In the genomic region with DNA sequence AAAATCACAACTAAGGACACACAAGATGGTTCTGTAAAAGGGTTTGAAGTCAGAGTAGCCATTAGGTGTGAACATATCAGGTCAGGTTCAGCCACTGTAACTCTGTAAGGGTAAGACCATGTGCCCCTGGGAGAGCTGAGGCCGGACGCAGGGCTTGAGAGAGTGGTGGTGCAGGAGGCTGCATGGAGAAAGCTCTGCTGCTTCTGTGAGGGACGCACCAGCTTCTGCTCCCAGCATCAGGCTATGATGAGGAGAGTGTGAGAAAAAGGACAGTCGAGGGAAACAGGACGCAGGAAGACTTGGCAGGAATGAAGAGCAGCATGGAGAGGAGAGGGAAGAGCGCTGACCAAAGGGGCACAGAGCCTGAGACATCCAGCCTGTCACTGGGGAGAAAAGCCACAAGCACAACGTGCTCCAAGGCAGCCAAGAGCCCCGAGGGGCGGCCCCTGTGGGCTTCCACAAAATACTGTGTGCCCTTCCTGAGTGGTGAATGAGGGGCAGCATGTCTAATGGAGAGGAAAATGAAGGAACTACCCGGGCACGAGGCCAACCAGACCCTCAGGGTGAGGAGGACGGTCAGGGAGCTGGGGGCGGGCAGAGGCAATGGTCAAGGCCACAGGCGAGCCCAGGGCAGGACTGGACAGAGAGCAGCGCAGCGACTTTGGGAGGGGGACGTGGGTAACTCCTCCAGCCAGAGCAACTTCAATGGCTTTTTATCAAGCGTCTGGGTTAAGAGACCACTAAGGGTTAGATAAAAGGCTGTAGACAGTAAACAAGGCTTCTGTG, we compare ENCODE assay signal across 1 cellular context.
TF ChIP-seq lines count a peak whose summit lies in the region.

No MANE protein-coding gene starts in this region.

TF ChIP-seq in GM23338, 12 proteins besides CTCF, POLR2A, EP300 and RAD21 (continued from another document):
- TF ChIP-seq, protein P1, sequence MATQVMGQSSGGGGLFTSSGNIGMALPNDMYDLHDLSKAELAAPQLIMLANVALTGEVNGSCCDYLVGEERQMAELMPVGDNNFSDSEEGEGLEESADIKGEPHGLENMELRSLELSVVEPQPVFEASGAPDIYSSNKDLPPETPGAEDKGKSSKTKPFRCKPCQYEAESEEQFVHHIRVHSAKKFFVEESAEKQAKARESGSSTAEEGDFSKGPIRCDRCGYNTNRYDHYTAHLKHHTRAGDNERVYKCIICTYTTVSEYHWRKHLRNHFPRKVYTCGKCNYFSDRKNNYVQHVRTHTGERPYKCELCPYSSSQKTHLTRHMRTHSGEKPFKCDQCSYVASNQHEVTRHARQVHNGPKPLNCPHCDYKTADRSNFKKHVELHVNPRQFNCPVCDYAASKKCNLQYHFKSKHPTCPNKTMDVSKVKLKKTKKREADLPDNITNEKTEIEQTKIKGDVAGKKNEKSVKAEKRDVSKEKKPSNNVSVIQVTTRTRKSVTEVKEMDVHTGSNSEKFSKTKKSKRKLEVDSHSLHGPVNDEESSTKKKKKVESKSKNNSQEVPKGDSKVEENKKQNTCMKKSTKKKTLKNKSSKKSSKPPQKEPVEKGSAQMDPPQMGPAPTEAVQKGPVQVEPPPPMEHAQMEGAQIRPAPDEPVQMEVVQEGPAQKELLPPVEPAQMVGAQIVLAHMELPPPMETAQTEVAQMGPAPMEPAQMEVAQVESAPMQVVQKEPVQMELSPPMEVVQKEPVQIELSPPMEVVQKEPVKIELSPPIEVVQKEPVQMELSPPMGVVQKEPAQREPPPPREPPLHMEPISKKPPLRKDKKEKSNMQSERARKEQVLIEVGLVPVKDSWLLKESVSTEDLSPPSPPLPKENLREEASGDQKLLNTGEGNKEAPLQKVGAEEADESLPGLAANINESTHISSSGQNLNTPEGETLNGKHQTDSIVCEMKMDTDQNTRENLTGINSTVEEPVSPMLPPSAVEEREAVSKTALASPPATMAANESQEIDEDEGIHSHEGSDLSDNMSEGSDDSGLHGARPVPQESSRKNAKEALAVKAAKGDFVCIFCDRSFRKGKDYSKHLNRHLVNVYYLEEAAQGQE (IDR thresholded peaks at IDR 0.05; ENCODE audit: unreplicated experiment), result no peak
- TF ChIP-seq NANOG (IDR thresholded peaks at IDR 0.05; ENCODE audit: borderline replicate concordance) (no peak), CREB1 (CRISPR knock-in tag; IDR thresholded peaks at IDR 0.05; ENCODE audit: low read depth) (no peak), POLR2AphosphoS5 (IDR thresholded peaks at IDR 0.05; ENCODE audit: low read depth) (no peak), ZNF114 (CRISPR knock-in tag; IDR thresholded peaks at IDR 0.05) (no peak), EZH2phosphoT487 (IDR thresholded peaks at IDR 0.05; ENCODE audit: unreplicated experiment) (no peak)
- TF ChIP-seq, protein P2, sequence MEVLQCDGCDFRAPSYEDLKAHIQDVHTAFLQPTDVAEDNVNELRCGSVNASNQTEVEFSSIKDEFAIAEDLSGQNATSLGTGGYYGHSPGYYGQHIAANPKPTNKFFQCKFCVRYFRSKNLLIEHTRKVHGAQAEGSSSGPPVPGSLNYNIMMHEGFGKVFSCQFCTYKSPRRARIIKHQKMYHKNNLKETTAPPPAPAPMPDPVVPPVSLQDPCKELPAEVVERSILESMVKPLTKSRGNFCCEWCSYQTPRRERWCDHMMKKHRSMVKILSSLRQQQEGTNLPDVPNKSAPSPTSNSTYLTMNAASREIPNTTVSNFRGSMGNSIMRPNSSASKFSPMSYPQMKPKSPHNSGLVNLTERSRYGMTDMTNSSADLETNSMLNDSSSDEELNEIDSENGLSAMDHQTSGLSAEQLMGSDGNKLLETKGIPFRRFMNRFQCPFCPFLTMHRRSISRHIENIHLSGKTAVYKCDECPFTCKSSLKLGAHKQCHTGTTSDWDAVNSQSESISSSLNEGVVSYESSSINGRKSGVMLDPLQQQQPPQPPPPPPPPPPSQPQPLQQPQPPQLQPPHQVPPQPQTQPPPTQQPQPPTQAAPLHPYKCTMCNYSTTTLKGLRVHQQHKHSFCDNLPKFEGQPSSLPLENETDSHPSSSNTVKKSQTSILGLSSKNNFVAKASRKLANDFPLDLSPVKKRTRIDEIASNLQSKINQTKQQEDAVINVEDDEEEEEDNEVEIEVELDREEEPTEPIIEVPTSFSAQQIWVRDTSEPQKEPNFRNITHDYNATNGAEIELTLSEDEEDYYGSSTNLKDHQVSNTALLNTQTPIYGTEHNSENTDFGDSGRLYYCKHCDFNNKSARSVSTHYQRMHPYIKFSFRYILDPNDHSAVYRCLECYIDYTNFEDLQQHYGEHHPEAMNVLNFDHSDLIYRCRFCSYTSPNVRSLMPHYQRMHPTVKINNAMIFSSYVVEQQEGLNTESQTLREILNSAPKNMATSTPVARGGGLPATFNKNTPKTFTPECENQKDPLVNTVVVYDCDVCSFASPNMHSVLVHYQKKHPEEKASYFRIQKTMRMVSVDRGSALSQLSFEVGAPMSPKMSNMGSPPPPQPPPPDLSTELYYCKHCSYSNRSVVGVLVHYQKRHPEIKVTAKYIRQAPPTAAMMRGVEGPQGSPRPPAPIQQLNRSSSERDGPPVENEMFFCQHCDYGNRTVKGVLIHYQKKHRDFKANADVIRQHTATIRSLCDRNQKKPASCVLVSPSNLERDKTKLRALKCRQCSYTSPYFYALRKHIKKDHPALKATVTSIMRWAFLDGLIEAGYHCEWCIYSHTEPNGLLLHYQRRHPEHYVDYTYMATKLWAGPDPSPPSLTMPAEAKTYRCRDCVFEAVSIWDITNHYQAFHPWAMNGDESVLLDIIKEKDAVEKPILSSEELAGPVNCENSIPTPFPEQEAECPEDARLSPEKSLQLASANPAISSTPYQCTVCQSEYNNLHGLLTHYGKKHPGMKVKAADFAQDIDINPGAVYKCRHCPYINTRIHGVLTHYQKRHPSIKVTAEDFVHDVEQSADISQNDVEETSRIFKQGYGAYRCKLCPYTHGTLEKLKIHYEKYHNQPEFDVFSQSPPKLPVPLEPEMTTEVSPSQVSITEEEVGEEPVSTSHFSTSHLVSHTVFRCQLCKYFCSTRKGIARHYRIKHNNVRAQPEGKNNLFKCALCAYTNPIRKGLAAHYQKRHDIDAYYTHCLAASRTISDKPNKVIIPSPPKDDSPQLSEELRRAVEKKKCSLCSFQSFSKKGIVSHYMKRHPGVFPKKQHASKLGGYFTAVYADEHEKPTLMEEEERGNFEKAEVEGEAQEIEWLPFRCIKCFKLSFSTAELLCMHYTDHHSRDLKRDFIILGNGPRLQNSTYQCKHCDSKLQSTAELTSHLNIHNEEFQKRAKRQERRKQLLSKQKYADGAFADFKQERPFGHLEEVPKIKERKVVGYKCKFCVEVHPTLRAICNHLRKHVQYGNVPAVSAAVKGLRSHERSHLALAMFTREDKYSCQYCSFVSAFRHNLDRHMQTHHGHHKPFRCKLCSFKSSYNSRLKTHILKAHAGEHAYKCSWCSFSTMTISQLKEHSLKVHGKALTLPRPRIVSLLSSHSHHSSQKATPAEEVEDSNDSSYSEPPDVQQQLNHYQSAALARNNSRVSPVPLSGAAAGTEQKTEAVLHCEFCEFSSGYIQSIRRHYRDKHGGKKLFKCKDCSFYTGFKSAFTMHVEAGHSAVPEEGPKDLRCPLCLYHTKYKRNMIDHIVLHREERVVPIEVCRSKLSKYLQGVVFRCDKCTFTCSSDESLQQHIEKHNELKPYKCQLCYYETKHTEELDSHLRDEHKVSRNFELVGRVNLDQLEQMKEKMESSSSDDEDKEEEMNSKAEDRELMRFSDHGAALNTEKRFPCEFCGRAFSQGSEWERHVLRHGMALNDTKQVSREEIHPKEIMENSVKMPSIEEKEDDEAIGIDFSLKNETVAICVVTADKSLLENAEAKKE (CRISPR knock-in tag; IDR thresholded peaks at IDR 0.05), result no peak
